Comparison of ENCODE assay signal across 8 cellular contexts in genomic region chr1:221725683-221726330, GRCh38. TPM values are rescaled to one million over a fixed set of nuclear protein-coding genes. Genes with fewer than 3 reads are reported as not detected.
DNase-seq lines count a peak whose midpoint lies in the region; ATAC-seq and TF ChIP-seq lines count a peak whose summit lies in the region.

No MANE protein-coding gene starts in this region.

- WGBS in mammary epithelial cell (ENCODE audit: low coverage, missing lambda C conversion rate), result 57% methylated on average over 2 of the region's 2 CpGs

- POLR2A ChIA-PET in activated CD4-positive, alpha-beta T cell treated with anti-CD3 and anti-CD28 coated beads, Interleukin-2, amount 10 ng/mL, durations not matched to agents 7 days and 5 days (lab: Charles Lee), result interaction anchor here (0.7 kb wide), 1 partner anchor 16 kb away, joined by 6 read pairs; the partner anchor contains the start of gene DUSP10

- peak overlapping the region; percentile 15 for H3K9ac ChIP-seq in mammary epithelial cell (ENCODE audit: insufficient read depth, low read length)
- H3K9ac ChIP-seq in skeletal muscle tissue (ENCODE audit: low read depth in 1 of 3, low read length in 3 of 3), result no peak overlapping the region

- intact Hi-C loops in mammary epithelial cell (cut with micrococcal nuclease), result loop anchor here (5.0 kb wide), 1 partner anchor 249 kb away; no protein-coding TSS in a partner anchor

- no peaks in the 10 kb centered on the region for H4K20me1 ChIP-seq in mammary epithelial cell (ENCODE audit: insufficient read depth, low read length)

- H3K9me3 ChIP-seq in mammary epithelial cell (replicated peaks; ENCODE audit: insufficient read depth, low read length) (peaks cover 11% of the 10 kb centered on the region), skeletal muscle tissue (ENCODE audit: control insufficient read depth in 3 of 3, low read length in 3 of 3) (no peaks in the 10 kb centered on the region)

- H3K27ac ChIP-seq in mammary epithelial cell (ENCODE audit: insufficient read depth, low read depth, low read length) (peak overlapping the region; percentile 62), skeletal muscle tissue (ENCODE audit: low read depth, low read length) (peak overlapping the region; percentile 65)

- peak overlapping the region; percentile 50 for H3K4me2 ChIP-seq in mammary epithelial cell (ENCODE audit: insufficient read depth, low read depth, low read length)

- dilution Hi-C loops in mammary epithelial cell (cut with HindIII; ENCODE audit: low sequenced_read_pairs), result no loop called here

- H3K27me3 Mint-ChIP-seq in activated CD4-positive, alpha-beta T cell treated with anti-CD3 and anti-CD28 coated beads, Interleukin-2, amount 10 ng/mL, durations not matched to agents 7 days and 5 days, result no peaks in the 10 kb centered on the region

- in situ Hi-C loops in mammary epithelial cell (cut with MboI; ENCODE audit: low sequenced_read_pairs in 2 of 2), result loop anchor here in 1 of 2 donors (25.0 kb wide), 1 partner anchor 239 kb away; no protein-coding TSS in a partner anchor

- H3K4me1 ChIP-seq in mammary epithelial cell (ENCODE audit: insufficient read depth, low read length) (peaks cover 63% of the 10 kb centered on the region), skeletal muscle tissue (ENCODE audit: control insufficient read depth in 3 of 3, insufficient read depth in 3 of 3, low read length in 3 of 3) (peaks cover 35 to 63% (median 40%) of the 10 kb centered on the region in 3 donors)

- peaks cover 99% of the 10 kb centered on the region for H3K79me2 ChIP-seq in mammary epithelial cell (ENCODE audit: insufficient read depth, low read length)

- no TSS peak for BruUV-seq in mammary epithelial cell (replicated peaks; lab: Mats Ljungman, UMichigan)

- H3K27ac Mint-ChIP-seq in activated CD4-positive, alpha-beta T cell treated with anti-CD3 and anti-CD28 coated beads, Interleukin-2, amount 10 ng/mL, durations not matched to agents 7 days and 5 days, result peak overlapping the region; percentile 88

- ATAC-seq in HG03571 (IDR thresholded peaks at IDR 0.05; ENCODE audit: unreplicated experiment) (peak; percentile 19), HG03039 (IDR thresholded peaks at IDR 0.05; ENCODE audit: unreplicated experiment) (no peak)

- no peak overlapping the region for H2AFZ ChIP-seq in mammary epithelial cell (ENCODE audit: low read depth, low read length)

- no peak overlapping the region for H3K4me3 ChIP-seq in mammary epithelial cell (replicated peaks in 1 of 3; ENCODE audit: insufficient read depth in 1 of 3, low read depth in 2 of 3, low read length in 3 of 3)
- no peak overlapping the region for H3K4me3 ChIP-seq in skeletal muscle tissue (ENCODE audit: low read length in 3 of 3)

- no peak for TF ChIP-seq CTCF in mammary epithelial cell (conservative IDR thresholded peaks at IDR 0.05 in 1 of 2, IDR thresholded peaks at IDR 0.05 in 1 of 2; ENCODE audit: extremely low read depth in 1 of 2, insufficient read depth in 1 of 2, low read depth in 1 of 2, low read length in 2 of 2)

- CTCF ChIA-PET in activated CD4-positive, alpha-beta T cell treated with anti-CD3 and anti-CD28 coated beads, Interleukin-2, amount 10 ng/mL, durations not matched to agents 7 days and 5 days (lab: Charles Lee), result interaction anchor here (1.1 to 4.0 kb wide), 2 partner anchors 12 to 34 kb away, joined by 3 to 22 read pairs; no protein-coding TSS in a partner anchor
- CTCF ChIA-PET in mammary epithelial cell (lab: Charles Lee; ENCODE audit: low non-redundant PET), result interaction anchor here (0.6 to 0.7 kb wide), 2 partner anchors 161 to 232 kb away, joined by 3 to 5 read pairs; no protein-coding TSS in a partner anchor

- peaks cover 67% of the 10 kb centered on the region for H3K4me1 Mint-ChIP-seq in activated CD4-positive, alpha-beta T cell treated with anti-CD3 and anti-CD28 coated beads, Interleukin-2, amount 10 ng/mL, durations not matched to agents 7 days and 5 days

- peaks cover 82% of the 10 kb centered on the region for H3K36me3 Mint-ChIP-seq in activated CD4-positive, alpha-beta T cell treated with anti-CD3 and anti-CD28 coated beads, Interleukin-2, amount 10 ng/mL, durations not matched to agents 7 days and 5 days (ENCODE audit: low read depth)

- H3K27me3 ChIP-seq in mammary epithelial cell (ENCODE audit: insufficient read depth, low read length), result no peaks in the 10 kb centered on the region
- no peaks in the 10 kb centered on the region for H3K27me3 ChIP-seq in skeletal muscle tissue (ENCODE audit: control insufficient read depth in 3 of 3, insufficient read depth in 3 of 3, low read length in 3 of 3)

- DNase-seq in activated CD4-positive, alpha-beta T cell treated with anti-CD3 and anti-CD28 coated beads, Interleukin-2, amount 10 ng/mL, durations not matched to agents 7 days and 5 days, result no peak
- no peak for DNase-seq in activated CD4-positive, alpha-beta T cell treated with anti-CD3 and anti-CD28 coated beads for 1 hour
- DNase-seq in mammary epithelial cell, result no peak
- no peak for DNase-seq in stimulated activated CD4-positive, alpha-beta T cell treated with anti-CD3 and anti-CD28 coated beads, Interleukin-4, amount 100 ng/mL, for 24 hours
- DNase-seq in activated CD4-positive, alpha-beta T cell treated with anti-CD3 and anti-CD28 coated beads for 4 hours, result no peak

- H3K9me3 Mint-ChIP-seq in activated CD4-positive, alpha-beta T cell treated with anti-CD3 and anti-CD28 coated beads, Interleukin-2, amount 10 ng/mL, durations not matched to agents 7 days and 5 days, result peaks cover 42% of the 10 kb centered on the region

- peak overlapping the region; percentile 8 for H3K4me3 Mint-ChIP-seq in activated CD4-positive, alpha-beta T cell treated with anti-CD3 and anti-CD28 coated beads, Interleukin-2, amount 10 ng/mL, durations not matched to agents 7 days and 5 days

- H3K36me3 ChIP-seq in mammary epithelial cell (ENCODE audit: insufficient read depth, low read length), result peaks cover 30% of the 10 kb centered on the region
- peaks cover 0 to 3% (median 0%) of the 10 kb centered on the region in 3 donors for H3K36me3 ChIP-seq in skeletal muscle tissue (ENCODE audit: control insufficient read depth in 3 of 3, insufficient read depth in 3 of 3, low read length in 3 of 3)

RNA-seq across cellular contexts. Expression of gene DUSP10, which starts 16.1 kb away (rescaled TPM):
- total RNA-seq in activated CD4-positive, alpha-beta T cell treated with anti-CD3 and anti-CD28 coated beads, Interleukin-2, amount 10 ng/mL, durations not matched to agents 7 days and 5 days, result 10 to 100 TPM; 11.3 to 12.3 TPM
- total RNA-seq in mammary epithelial cell (100 to 1,000 TPM in 1 of 2 donors, 10 to 100 TPM in 1; 35.4 to 118 TPM), skeletal muscle tissue (28.2 TPM)
- polyA plus RNA-seq in mammary epithelial cell, result 64.8 TPM
- 62.0 TPM for polyA minus RNA-seq in mammary epithelial cell
